Comparison of ENCODE assay signal across 1 cellular context in genomic region chr17:82494236-82495055, GRCh38.
TF ChIP-seq lines count a peak whose summit lies in the region.

No MANE protein-coding gene starts in this region.

TF ChIP-seq in K562, 482 proteins besides CTCF, POLR2A, EP300 and RAD21 (continued from another document and continues in another):
- TF ChIP-seq TFE3 (CRISPR knock-in tag; IDR thresholded peaks at IDR 0.05) (no peak), NCOA1 (IDR thresholded peaks at IDR 0.05; ENCODE audit: low read depth) (no peak), TCF7L2 (IDR thresholded peaks at IDR 0.05; ENCODE audit: low read depth, low read length) (no peak), DNMT1 (IDR thresholded peaks at IDR 0.05) (peak; percentile 23; the same call in 1 of the 2 replicates), ZNF12 (CRISPR knock-in tag; IDR thresholded peaks at IDR 0.05) (0 out of 2 replicates have a peak, but pooled peaks have one; percentile 75), CHD2 (IDR thresholded peaks at IDR 0.05; ENCODE audit: low read depth, low read length) (0 out of 2 replicates have a peak, but pooled peaks have one; percentile 53), PTBP1 (IDR thresholded peaks at IDR 0.05; ENCODE audit: low read depth, low read length) (peak; percentile 89), JUND (IDR thresholded peaks at IDR 0.05; ENCODE audit: borderline replicate concordance, low read depth, low read length) (peak; percentile 81; the same call in 1 of the 2 replicates), JUND (tag; IDR thresholded peaks at IDR 0.05; ENCODE audit: borderline replicate concordance, low read depth, low read length) (peak; percentile 68; the same call in 2 of the 3 replicates), ILF3 (IDR thresholded peaks at IDR 0.05; ENCODE audit: borderline replicate concordance) (no peak), ZBTB8A (IDR thresholded peaks at IDR 0.05; ENCODE audit: partially characterized antibody) (no peak), ZNF124 (CRISPR knock-in tag; IDR thresholded peaks at IDR 0.05) (no peak), USF1 (CRISPR knock-in tag; IDR thresholded peaks at IDR 0.05) (peak; percentile 73), NR2C1 (IDR thresholded peaks at IDR 0.05) (peak; percentile 47; the same call in 1 of the 2 replicates), NR2C1 (tag; IDR thresholded peaks at IDR 0.05) (0 out of 2 replicates have a peak, but pooled peaks have one; percentile 30), ZNF217 (CRISPR knock-in tag; IDR thresholded peaks at IDR 0.05) (no peak), HIVEP1 (CRISPR knock-in tag; IDR thresholded peaks at IDR 0.05) (no peak), MTA2 (IDR thresholded peaks at IDR 0.05; ENCODE audit: low read depth) (no peak), CBX8 (IDR thresholded peaks at IDR 0.05; ENCODE audit: borderline replicate concordance, extremely low read depth, low read depth, low read length, poor library complexity, severe bottlenecking) (no peak), MLLT1 (IDR thresholded peaks at IDR 0.05) (peak in 1 of 2 experiments; percentile 73; a peak in 1 of 4 replicates), FOXO4 (CRISPR knock-in tag; IDR thresholded peaks at IDR 0.05) (no peak), GTF2A2 (tag; IDR thresholded peaks at IDR 0.05) (no peak), SREBF2 (CRISPR knock-in tag; IDR thresholded peaks at IDR 0.05) (no peak), MBD2 (IDR thresholded peaks at IDR 0.05; ENCODE audit: borderline replicate concordance, low read depth) (no peak), RREB1 (CRISPR knock-in tag; IDR thresholded peaks at IDR 0.05) (no peak), ZNF639 (CRISPR knock-in tag; conservative IDR thresholded peaks at IDR 0.05 in 1 of 2, IDR thresholded peaks at IDR 0.05 in 1 of 2) (no peak), TBL1XR1 (IDR thresholded peaks at IDR 0.05; ENCODE audit: low read length in 2 of 2) (peak; percentile 31 to 99; a peak in 3 of 4 replicates), KAT7 (CRISPR knock-in tag; IDR thresholded peaks at IDR 0.05; ENCODE audit: borderline replicate concordance) (no peak; the same call in 1 of the 2 replicates), SRSF1 (IDR thresholded peaks at IDR 0.05; ENCODE audit: low read depth, low read length) (no peak), CCNT2 (IDR thresholded peaks at IDR 0.05; ENCODE audit: borderline replicate concordance, extremely low read depth, insufficient read length, low read depth, low read length) (no peak), TEAD4 (IDR thresholded peaks at IDR 0.05; ENCODE audit: low read length) (peak; percentile 81), TEAD4 (CRISPR knock-in tag; IDR thresholded peaks at IDR 0.05; ENCODE audit: borderline replicate concordance) (no peak), KAT2B (IDR thresholded peaks at IDR 0.05; ENCODE audit: low read depth, low read length) (no peak), NR1H2 (CRISPR knock-in tag; IDR thresholded peaks at IDR 0.05) (0 out of 2 replicates have a peak, but pooled peaks have one; percentile 54), ZBED1 (IDR thresholded peaks at IDR 0.05) (no peak), KHSRP (IDR thresholded peaks at IDR 0.05) (no peak), ADNP (tag; IDR thresholded peaks at IDR 0.05) (peak; percentile 99), ESRRB (CRISPR knock-in tag; IDR thresholded peaks at IDR 0.05; ENCODE audit: borderline replicate concordance) (no peak), U2AF2 (optimal IDR thresholded peaks at IDR 0.05; ENCODE audit: low read depth, low read length) (no peak), ZBTB9 (CRISPR knock-in tag; IDR thresholded peaks at IDR 0.05) (no peak), UBTF (IDR thresholded peaks at IDR 0.05; ENCODE audit: borderline replicate concordance in 1 of 2, low read depth in 2 of 2, low read length in 2 of 2) (peak in 1 of 2 experiments; percentile 81; a peak in 2 of 4 replicates), E2F3 (CRISPR knock-in tag; IDR thresholded peaks at IDR 0.05) (no peak), CBFA2T3 (IDR thresholded peaks at IDR 0.05) (0 out of 2 replicates have a peak, but pooled peaks have one; percentile 16), SFPQ (IDR thresholded peaks at IDR 0.05; ENCODE audit: low read depth, low read length) (no peak), THRAP3 (IDR thresholded peaks at IDR 0.05; ENCODE audit: borderline replicate concordance) (no peak)
